26 cellular contexts compared by ENCODE assay signal in genomic region chr2:56687169-56687568, GRCh38.
A peak's percentile ranks its signal among the peaks of the same experiment; 100 is the strongest.
DNase-seq lines count a peak whose midpoint lies in the region; ATAC-seq lines count a peak whose summit lies in the region.
"Had no signal": no experiment of that assay in that cellular context is flagged by ENCODE, and none has a peak within 500 bp of the region (broad histone marks: within the 10 kb centered on the region; RNA-seq: fewer than 3 reads in every experiment).

No MANE protein-coding gene starts in this region.

- DNase-seq in EL (peak; percentile 85), M059J (ENCODE audit: low read depth) (peak; percentile 32), amniotic stem cell (lab: John Stamatoyannopoulos, UW) (peak; percentile 18), iris pigment epithelial cell (ENCODE audit: low read depth) (peak; percentile 59), HUDEP-2 (lab: John Stamatoyannopoulos, UW; ENCODE audit: unreplicated experiment in 76 of 76) (no peak), OCI-M2 (lab: John Stamatoyannopoulos, UW; ENCODE audit: unreplicated experiment) (no peak)
- no peak for DNase-seq in stimulated activated CD4-positive, alpha-beta T cell treated with anti-CD3 and anti-CD28 coated beads, Interleukin-4, amount 100 ng/mL, for 4 hours
- DNase-seq: activated CD4-positive, alpha-beta memory T cell treated with anti-CD3 and anti-CD28 coated beads for 36 hours; activated CD4-positive, alpha-beta T cell treated with anti-CD3 and anti-CD28 coated beads for 1 hour; activated CD8-positive, alpha-beta memory T cell treated with anti-CD3 and anti-CD28 coated beads, Interleukin-2, amount 50 U/mL, for 4 hours; activated naive CD4-positive, alpha-beta T cell; activated naive CD8-positive, alpha-beta T cell treated with anti-CD3 and anti-CD28 coated beads, Interleukin-2, amount 50 U/mL, for 24 hours; AML-193; body of pancreas; CD4-positive, CD25-positive, alpha-beta regulatory T cell; cerebellar nuclear complex; DND-41; IMR-90; left lung; NCI-H1092; NCI-H187; NCI-H510A; spleen; stimulated activated naive CD8-positive, alpha-beta T cell treated with anti-CD3 and anti-CD28 coated beads, Interleukin-15, amount 100 ng/mL, for 72 hours had no signal

- no peak for ATAC-seq in GM19395 (IDR thresholded peaks at IDR 0.05; ENCODE audit: unreplicated experiment)
- ATAC-seq: A549; activated naive CD8-positive, alpha-beta T cell treated with anti-CD3 and anti-CD28 coated beads, Interleukin-2, amount 50 U/mL, for 24 hours; body of pancreas; left lung; stimulated activated naive CD8-positive, alpha-beta T cell treated with anti-CD3 and anti-CD28 coated beads, Interleukin-15, amount 100 ng/mL, for 72 hours had no signal

Comparison
In these comparisons a context has a peak if more than half of its experiments do, and no peak if none do; other contexts are left out.
1. DNase-seq: peak in EL (single experiment), M059J (single experiment), amniotic stem cell (single experiment) and iris pigment epithelial cell (single experiment); none in stimulated activated CD4-positive, alpha-beta T cell treated with anti-CD3 and anti-CD28 coated beads, Interleukin-4, amount 100 ng/mL, for 4 hours (0 of 2), HUDEP-2 (0 of 76) and OCI-M2 (single experiment).